In the genomic region with DNA sequence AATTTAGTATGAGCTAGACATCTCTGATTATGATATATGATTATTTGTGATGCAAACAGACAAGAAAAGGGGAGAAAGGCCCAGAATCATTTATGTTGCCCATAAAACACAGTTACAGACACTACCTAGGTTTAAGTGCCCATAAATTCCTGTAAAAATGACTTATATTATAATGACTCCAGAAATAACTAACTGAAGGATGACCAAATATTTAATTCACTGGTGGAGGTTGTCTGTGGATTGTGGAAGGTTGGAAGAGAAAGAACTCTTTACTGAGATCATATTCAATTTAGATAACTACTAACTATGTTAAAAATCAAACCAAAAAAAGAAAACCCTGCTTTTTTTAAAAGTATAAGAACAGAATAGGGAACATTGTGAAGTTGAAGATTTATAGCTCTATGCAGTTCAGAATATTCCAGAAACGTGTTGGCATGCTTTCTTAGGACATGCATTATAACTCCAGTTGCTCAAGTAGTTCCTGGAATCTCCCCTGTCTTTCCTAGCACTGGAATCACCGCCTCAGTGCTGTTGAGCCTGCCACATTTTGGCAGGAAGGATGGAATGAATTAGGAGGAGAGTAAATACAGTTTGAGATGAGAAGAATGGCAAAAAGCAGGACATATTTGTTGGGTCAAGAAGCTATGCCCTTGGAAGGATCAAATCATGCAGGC, we compare ENCODE assay signal across 26 cellular contexts.
"Had no signal": no experiment of that assay in that cellular context is flagged by ENCODE, and none has a peak within 500 bp of the region (broad histone marks: within the 10 kb centered on the region; RNA-seq: fewer than 3 reads in every experiment).

No MANE protein-coding gene starts in this region.

- H3K27me3 ChIP-seq: ascending aorta, gastroesophageal sphincter, neural progenitor cell, tibial nerve had no signal

- H3K27ac ChIP-seq: ascending aorta, gastroesophageal sphincter, neural progenitor cell, tibial nerve had no signal

- H3K4me1 ChIP-seq: ascending aorta, gastroesophageal sphincter, neural progenitor cell, tibial nerve had no signal

- H3K27ac Mint-ChIP-seq: activated CD4-positive, alpha-beta T cell treated with anti-CD3 and anti-CD28 coated beads, Interleukin-2, amount 10 ng/mL, durations not matched to agents 7 days and 5 days; activated CD8-positive, alpha-beta T cell treated with anti-CD3 and anti-CD28 coated beads for 36 hours; activated naive CD4-positive, alpha-beta T cell treated with anti-CD3 and anti-CD28 coated beads, Interleukin-2, amount 50 U/mL, for 72 hours; activated T-helper 17 cell treated with anti-CD3 and anti-CD28 coated beads, Interleukin-2, amount 50 U/mL, for 72 hours; effector memory CD8-positive, alpha-beta T cell; mesothelial cell of epicardium; naive thymus-derived CD8-positive, alpha-beta T cell; neural progenitor cell had no signal

- FAIRE-seq: keratinocyte had no signal

- H3K4me2 ChIP-seq: neural progenitor cell had no signal

- H3K27me3 Mint-ChIP-seq: activated CD4-positive, alpha-beta T cell treated with anti-CD3 and anti-CD28 coated beads, Interleukin-2, amount 10 ng/mL, durations not matched to agents 7 days and 5 days; activated CD8-positive, alpha-beta T cell treated with anti-CD3 and anti-CD28 coated beads for 36 hours; activated T-helper 17 cell treated with anti-CD3 and anti-CD28 coated beads, Interleukin-2, amount 50 U/mL, for 72 hours; effector memory CD8-positive, alpha-beta T cell had no signal

- DNase-seq: activated CD4-positive, alpha-beta T cell treated with anti-CD3 and anti-CD28 coated beads, Interleukin-2, amount 10 ng/mL, durations not matched to agents 7 days and 5 days; activated CD4-positive, CD25-positive, alpha-beta regulatory T cell treated with anti-CD3 and anti-CD28 coated beads, Interleukin-2, amount 50 U/mL, for 72 hours; activated CD8-positive, alpha-beta T cell treated with anti-CD3 and anti-CD28 coated beads for 36 hours; activated naive CD4-positive, alpha-beta T cell; activated T-cell treated with anti-CD3 and anti-CD28 coated beads, Interleukin-2, amount 50 U/mL, for 4 hours; caudate nucleus; cortex of kidney; effector memory CD8-positive, alpha-beta T cell; erythroblast; hippocampal formation; left colon; naive thymus-derived CD8-positive, alpha-beta T cell; occipital lobe; posterior cingulate gyrus; right cardiac atrium; stimulated activated CD4-positive, alpha-beta T cell treated with anti-CD3 and anti-CD28 coated beads, Interleukin-2, amount 100 ng/mL, for 48 hours; stimulated activated naive CD4-positive, alpha-beta T cell treated with Interleukin-2 at 50 U/mL for 16 hours; T-helper 2 cell had no signal

- H3K4me3 ChIP-seq: ascending aorta, gastroesophageal sphincter, neural progenitor cell, tibial nerve had no signal

- H3K4me3 Mint-ChIP-seq: activated CD4-positive, alpha-beta T cell treated with anti-CD3 and anti-CD28 coated beads, Interleukin-2, amount 10 ng/mL, durations not matched to agents 7 days and 5 days; activated CD8-positive, alpha-beta T cell treated with anti-CD3 and anti-CD28 coated beads for 36 hours; activated T-cell treated with anti-CD3 and anti-CD28 coated beads, Interleukin-2, amount 50 U/mL, for 4 hours; activated T-helper 17 cell treated with anti-CD3 and anti-CD28 coated beads, Interleukin-2, amount 50 U/mL, for 72 hours; effector memory CD8-positive, alpha-beta T cell; mesothelial cell of epicardium; naive thymus-derived CD8-positive, alpha-beta T cell; neural progenitor cell had no signal

- H2AFZ ChIP-seq: neural progenitor cell had no signal

- H3K4me1 Mint-ChIP-seq: activated CD4-positive, alpha-beta T cell treated with anti-CD3 and anti-CD28 coated beads, Interleukin-2, amount 10 ng/mL, durations not matched to agents 7 days and 5 days; activated T-helper 17 cell treated with anti-CD3 and anti-CD28 coated beads, Interleukin-2, amount 50 U/mL, for 72 hours; mesothelial cell of epicardium; naive thymus-derived CD8-positive, alpha-beta T cell; neural progenitor cell had no signal

- H3K36me3 Mint-ChIP-seq: activated naive CD4-positive, alpha-beta T cell treated with anti-CD3 and anti-CD28 coated beads, Interleukin-2, amount 50 U/mL, for 72 hours; mesothelial cell of epicardium; naive thymus-derived CD8-positive, alpha-beta T cell; neural progenitor cell had no signal

- H3K36me3 ChIP-seq: ascending aorta, gastroesophageal sphincter, neural progenitor cell, tibial nerve had no signal

- H3K9me3 ChIP-seq: ascending aorta, gastroesophageal sphincter, tibial nerve had no signal

- H3K9me3 Mint-ChIP-seq: activated CD4-positive, alpha-beta T cell treated with anti-CD3 and anti-CD28 coated beads, Interleukin-2, amount 10 ng/mL, durations not matched to agents 7 days and 5 days; activated CD8-positive, alpha-beta T cell treated with anti-CD3 and anti-CD28 coated beads for 36 hours; activated T-cell treated with anti-CD3 and anti-CD28 coated beads, Interleukin-2, amount 50 U/mL, for 4 hours; activated T-helper 17 cell treated with anti-CD3 and anti-CD28 coated beads, Interleukin-2, amount 50 U/mL, for 72 hours; effector memory CD8-positive, alpha-beta T cell; mesothelial cell of epicardium; neural progenitor cell had no signal

- H3K9ac ChIP-seq: neural progenitor cell had no signal
